Comparison of ENCODE assay signal across 18 cellular contexts in genomic region chr9:26813247-26813646, GRCh38.
DNase-seq lines count a peak whose midpoint lies in the region; ATAC-seq, FAIRE-seq and TF ChIP-seq lines count a peak whose summit lies in the region.
"Had no signal": no experiment of that assay in that cellular context is flagged by ENCODE, and none has a peak within 500 bp of the region (broad histone marks: within the 10 kb centered on the region; RNA-seq: fewer than 3 reads in every experiment).

No MANE protein-coding gene starts in this region.

- H3K36me3 Mint-ChIP-seq in astrocyte (ENCODE audit: low read depth, unreplicated experiment) = peaks cover 2% of the 10 kb centered on the region
- no peaks in the 10 kb centered on the region for H3K36me3 Mint-ChIP-seq in CD8-positive, alpha-beta T cell

- H3K27me3 ChIP-seq in astrocyte (ENCODE audit: insufficient read depth, low read length) = no peaks in the 10 kb centered on the region
- no peaks in the 10 kb centered on the region for H3K27me3 ChIP-seq in CD8-positive, alpha-beta T cell (ENCODE audit: insufficient read depth, low read length)
- H3K27me3 ChIP-seq: BLaER1 had no signal

- intact Hi-C loops in CD8-positive, alpha-beta T cell (cut with DNase I, micrococcal nuclease) = no loop called here

- DNase-seq in astrocyte (ENCODE audit: low read depth) = peak; percentile 52
- peak; percentile 25 for DNase-seq in myocyte (ENCODE audit: low read depth)
- DNase-seq in CD8-positive, alpha-beta T cell = no peak
- DNase-seq in NCI-H146 treated with DMSO at 0.1 percent for 48 hours (lab: John Stamatoyannopoulos, UW; ENCODE audit: unreplicated experiment) = no peak
- DNase-seq in Ammon's horn (ENCODE audit: low spot score) = no peak
- DNase-seq: HCEC 1CT, NCI-H1092, NCI-H1694, NCI-H2171 treated with DMSO at 0.1 percent for 48 hours, NCI-H774, PC-9, SK-N-SH had no signal

- H3K4me3 ChIP-seq in astrocyte (ENCODE audit: insufficient read depth, low read depth, low read length) = no peak overlapping the region
- no peak overlapping the region for H3K4me3 ChIP-seq in CD8-positive, alpha-beta T cell (ENCODE audit: low read depth, low read length)
- H3K4me3 ChIP-seq: BLaER1, K562, PC-9 had no signal

- H3K4me3 Mint-ChIP-seq in astrocyte (ENCODE audit: unreplicated experiment) = no peak overlapping the region
- no peak overlapping the region for H3K4me3 Mint-ChIP-seq in CD8-positive, alpha-beta T cell

- POLR2A ChIA-PET in CD8-positive, alpha-beta T cell (lab: Charles Lee) = no interaction called here

- H3K4me1 ChIP-seq in astrocyte (ENCODE audit: insufficient read depth, low read length) = no peaks in the 10 kb centered on the region
- no peaks in the 10 kb centered on the region for H3K4me1 ChIP-seq in CD8-positive, alpha-beta T cell (ENCODE audit: insufficient read depth, low read length)
- H3K4me1 ChIP-seq: BLaER1 had no signal

- no peak for TF ChIP-seq CTCF in astrocyte (IDR thresholded peaks at IDR 0.05; ENCODE audit: insufficient read depth, low read depth, low read length)
- TF ChIP-seq CTCF in CD8-positive, alpha-beta T cell (IDR thresholded peaks at IDR 0.05) = no peak

- H3K9ac ChIP-seq in astrocyte (ENCODE audit: low read length) = no peak overlapping the region
- H3K9ac ChIP-seq: BLaER1, SK-N-SH had no signal

- FAIRE-seq in astrocyte (lab: Jason Lieb, UNC) = no peak
- FAIRE-seq: K562 had no signal

- H3K4me2 ChIP-seq in astrocyte (ENCODE audit: low read length) = no peak overlapping the region
- H3K4me2 ChIP-seq: BLaER1, PC-9, SK-N-SH had no signal

- H3K4me1 Mint-ChIP-seq in astrocyte (ENCODE audit: low read depth, unreplicated experiment) = peaks cover 4% of the 10 kb centered on the region
- no peaks in the 10 kb centered on the region for H3K4me1 Mint-ChIP-seq in CD8-positive, alpha-beta T cell (ENCODE audit: low read depth)

- CTCF ChIA-PET in CD8-positive, alpha-beta T cell (lab: Charles Lee) = no interaction called here

- H4K20me1 ChIP-seq in astrocyte (ENCODE audit: insufficient read depth, low read length) = no peaks in the 10 kb centered on the region
- H4K20me1 ChIP-seq: BLaER1 had no signal

- H3K9me3 Mint-ChIP-seq in astrocyte (ENCODE audit: unreplicated experiment) = peaks cover 2% of the 10 kb centered on the region
- H3K9me3 Mint-ChIP-seq in CD8-positive, alpha-beta T cell = no peaks in the 10 kb centered on the region

- H3K79me2 ChIP-seq in astrocyte (ENCODE audit: insufficient read depth, low read length) = no peaks in the 10 kb centered on the region

- H3K36me3 ChIP-seq in astrocyte (ENCODE audit: insufficient read depth, low read length) = no peaks in the 10 kb centered on the region
- H3K36me3 ChIP-seq in CD8-positive, alpha-beta T cell (ENCODE audit: insufficient read depth, low read length) = no peaks in the 10 kb centered on the region
- H3K36me3 ChIP-seq: BLaER1 had no signal

- H2AFZ ChIP-seq in astrocyte (ENCODE audit: low read depth, low read length) = no peak overlapping the region
- H2AFZ ChIP-seq: PC-9 had no signal

- H3K27ac Mint-ChIP-seq in astrocyte (ENCODE audit: unreplicated experiment) = no peak overlapping the region
- no peak overlapping the region for H3K27ac Mint-ChIP-seq in CD8-positive, alpha-beta T cell

- H3K27me3 Mint-ChIP-seq in astrocyte (ENCODE audit: low read depth, unreplicated experiment) = no peaks in the 10 kb centered on the region
- H3K27me3 Mint-ChIP-seq in CD8-positive, alpha-beta T cell (ENCODE audit: low read depth) = peaks cover 5% of the 10 kb centered on the region

- H3K9me3 ChIP-seq in astrocyte (ENCODE audit: insufficient read depth, low read depth, low read length) = no peaks in the 10 kb centered on the region
- no peaks in the 10 kb centered on the region for H3K9me3 ChIP-seq in CD8-positive, alpha-beta T cell (ENCODE audit: low read length)
- H3K9me3 ChIP-seq: BLaER1, SK-N-SH had no signal

- peak; percentile 79 for ATAC-seq in GM18868 (IDR thresholded peaks at IDR 0.05; ENCODE audit: unreplicated experiment)
- ATAC-seq in HG03432 (IDR thresholded peaks at IDR 0.05; ENCODE audit: unreplicated experiment) = peak; percentile 58
- ATAC-seq in CD8-positive, alpha-beta T cell = no peak
- ATAC-seq in GM19397 (IDR thresholded peaks at IDR 0.05; ENCODE audit: unreplicated experiment) = no peak
- ATAC-seq: K562, Right ventricle myocardium inferior had no signal

- H3K27ac ChIP-seq in astrocyte (ENCODE audit: low read depth, low read length) = no peak overlapping the region
- H3K27ac ChIP-seq in CD8-positive, alpha-beta T cell (ENCODE audit: low read depth, low read length) = no peak overlapping the region
- H3K27ac ChIP-seq: BLaER1, PC-9 had no signal

Comparison
In these comparisons a context has a peak if more than half of its experiments do, and no peak if none do; other contexts are left out.
1. ATAC-seq: peak in GM18868 (single experiment) and HG03432 (single experiment); none in CD8-positive, alpha-beta T cell (single experiment) and GM19397 (single experiment).
2. DNase-seq: peak in astrocyte (single experiment) and myocyte (single experiment); none in CD8-positive, alpha-beta T cell (0 of 7), NCI-H146 treated with DMSO at 0.1 percent for 48 hours (single experiment) and Ammon's horn (single experiment).